1 cellular context compared by ENCODE assay signal in genomic region chr20:41395669-41396664, GRCh38.
TF ChIP-seq lines count a peak whose summit lies in the region.

No MANE protein-coding gene starts in this region.

TF ChIP-seq in GM12878, 131 proteins besides CTCF, POLR2A, EP300 and RAD21 (continued from another document):
- TF ChIP-seq SPI1 (IDR thresholded peaks at IDR 0.05; ENCODE audit: borderline replicate concordance, insufficient read depth, low read depth, low read length) (no peak), MYC (IDR thresholded peaks at IDR 0.05; ENCODE audit: insufficient read depth, insufficient read length, insufficient replicate concordance, low read length, severe bottlenecking) (no peak)
